ENCODE assay signal across 1 cellular context in genomic region chr1:176206961-176207902, GRCh38.
TF ChIP-seq lines count a peak whose summit lies in the region.

COP1 (minus strand) TSS chr1:176207286; CDS start chr1:176206978, 308 bp downstream.

TF ChIP-seq in GM12878, 131 proteins besides CTCF, POLR2A, EP300 and RAD21 (continued from another document and continues in another):
- TF ChIP-seq CUX1 (IDR thresholded peaks at IDR 0.05; ENCODE audit: insufficient replicate concordance, low read depth, low read length) (peak; percentile 59), ZNF592 (IDR thresholded peaks at IDR 0.05) (no peak), JUND (IDR thresholded peaks at IDR 0.05; ENCODE audit: low read depth, low read length) (no peak), TCF7 (IDR thresholded peaks at IDR 0.05; ENCODE audit: borderline replicate concordance) (no peak), BACH1 (IDR thresholded peaks at IDR 0.05; ENCODE audit: borderline replicate concordance) (0 out of 2 replicates have a peak, but pooled peaks have one; percentile 57), CHD4 (IDR thresholded peaks at IDR 0.05) (no peak), SREBF2 (IDR thresholded peaks at IDR 0.05; ENCODE audit: low read length) (no peak), MYC (IDR thresholded peaks at IDR 0.05; ENCODE audit: insufficient read depth, insufficient read length, insufficient replicate concordance, low read length, severe bottlenecking) (no peak), MEF2A (IDR thresholded peaks at IDR 0.05; ENCODE audit: insufficient read depth, low read depth, low read length) (no peak), HSF1 (IDR thresholded peaks at IDR 0.05; ENCODE audit: low read depth, low read length) (no peak), CHD2 (IDR thresholded peaks at IDR 0.05; ENCODE audit: borderline replicate concordance, low read depth, low read length) (no peak; the same call in 1 of the 2 replicates), SIN3A (IDR thresholded peaks at IDR 0.05; ENCODE audit: low read depth, low read length) (peak; percentile 96), TCF12 (IDR thresholded peaks at IDR 0.05; ENCODE audit: low read depth, low read length) (peak; percentile 79; the same call in 1 of the 2 replicates), E4F1 (IDR thresholded peaks at IDR 0.05; ENCODE audit: borderline replicate concordance, partially characterized antibody) (no peak), ASH2L (IDR thresholded peaks at IDR 0.05; ENCODE audit: borderline replicate concordance, low read depth) (no peak), HDGF (IDR thresholded peaks at IDR 0.05) (peak; percentile 53), ZNF24 (IDR thresholded peaks at IDR 0.05) (0 out of 2 replicates have a peak, but pooled peaks have one; percentile 24), SIX5 (IDR thresholded peaks at IDR 0.05; ENCODE audit: low read depth, low read length, severe bottlenecking) (no peak), MYB (IDR thresholded peaks at IDR 0.05; ENCODE audit: borderline replicate concordance, low read depth, low read length) (no peak), IKZF2 (IDR thresholded peaks at IDR 0.05) (peak; percentile 26 to 51; a peak in 2 of 4 replicates), ZNF207 (IDR thresholded peaks at IDR 0.05; ENCODE audit: borderline replicate concordance) (peak; percentile 84; the same call in 1 of the 2 replicates), JUNB (IDR thresholded peaks at IDR 0.05) (no peak), PAX8 (IDR thresholded peaks at IDR 0.05) (no peak), NFYA (IDR thresholded peaks at IDR 0.05; ENCODE audit: borderline replicate concordance, low read depth, low read length) (no peak), EZH2 (IDR thresholded peaks at IDR 0.05; ENCODE audit: borderline replicate concordance, control insufficient read depth, low read depth, low read length) (no peak), LARP7 (IDR thresholded peaks at IDR 0.05) (peak; percentile 39; the same call in 1 of the 2 replicates), ATF3 (IDR thresholded peaks at IDR 0.05; ENCODE audit: borderline replicate concordance, extremely low read depth, low read depth, low read length) (0 out of 2 replicates have a peak, but pooled peaks have one; percentile 25), DPF2 (IDR thresholded peaks at IDR 0.05) (peak; percentile 19; the same call in 1 of the 2 replicates), RBBP5 (conservative IDR thresholded peaks at IDR 0.05) (no peak), ZNF217 (IDR thresholded peaks at IDR 0.05) (no peak), HCFC1 (IDR thresholded peaks at IDR 0.05; ENCODE audit: low read length) (peak; percentile 12; the same call in 1 of the 2 replicates), ELK1 (IDR thresholded peaks at IDR 0.05; ENCODE audit: low read depth, low read length) (no peak; the same call in 1 of the 2 replicates), BMI1 (IDR thresholded peaks at IDR 0.05; ENCODE audit: borderline replicate concordance) (no peak), MTA2 (IDR thresholded peaks at IDR 0.05; ENCODE audit: low read depth) (no peak), TARDBP (IDR thresholded peaks at IDR 0.05; ENCODE audit: borderline replicate concordance) (peak; percentile 75), CEBPZ (IDR thresholded peaks at IDR 0.05; ENCODE audit: low read depth, low read length) (no peak), ZSCAN29 (IDR thresholded peaks at IDR 0.05) (peak; percentile 40; the same call in 1 of the 2 replicates), RB1 (IDR thresholded peaks at IDR 0.05; ENCODE audit: borderline replicate concordance) (peak; percentile 83), HDAC6 (IDR thresholded peaks at IDR 0.05; ENCODE audit: unreplicated experiment) (peak; percentile 27), CHD1 (IDR thresholded peaks at IDR 0.05; ENCODE audit: low read depth, low read length) (no peak), NKRF (conservative IDR thresholded peaks at IDR 0.05) (peak; percentile 99), CEBPB (IDR thresholded peaks at IDR 0.05; ENCODE audit: borderline replicate concordance in 1 of 2, low read depth in 2 of 2, low read length in 2 of 2) (no peak), EED (IDR thresholded peaks at IDR 0.05; ENCODE audit: low read depth) (peak; percentile 68)
